Comparison of ENCODE assay signal across 19 cellular contexts in genomic region chr12:49974677-49975369, GRCh38. TPM values are rescaled to one million over a fixed set of nuclear protein-coding genes. Genes with fewer than 3 reads are reported as not detected.
DNase-seq lines count a peak whose midpoint lies in the region; ATAC-seq and TF ChIP-seq lines count a peak whose summit lies in the region.
"Had no signal": no experiment of that assay in that cellular context is flagged by ENCODE, and none has a peak within 500 bp of the region (broad histone marks: within the 10 kb centered on the region; RNA-seq: fewer than 3 reads in every experiment).

No MANE protein-coding gene starts in this region.

- peaks cover 5% of the 10 kb centered on the region for H3K27me3 Mint-ChIP-seq in brain

- H3K27me3 ChIP-seq in rectal smooth muscle tissue (ENCODE audit: control insufficient read depth, insufficient read depth, low read length): peaks cover 3% of the 10 kb centered on the region

- DNase-seq in CD1c-positive myeloid dendritic cell (ENCODE audit: extremely low spot score) (peak; percentile 61), left ventricle myocardium superior (no peak), NCI-H2196 (lab: John Stamatoyannopoulos, UW; ENCODE audit: unreplicated experiment) (no peak), HuH-7.5 (ENCODE audit: low spot score) (no peak), NCI-H446 treated with DMSO at 0.1 percent for 48 hours (lab: John Stamatoyannopoulos, UW) (no peak)
- DNase-seq: activated naive CD4-positive, alpha-beta T cell; DMS 273 treated with DMSO at 0.1 percent for 48 hours; Karpas-422; NCI-H446 had no signal

- H3K27ac ChIP-seq in rectal smooth muscle tissue (ENCODE audit: low read depth, low read length): peak overlapping the region; percentile 35
- H3K27ac ChIP-seq: WERI-Rb-1 had no signal

- no peaks in the 10 kb centered on the region for H3K9me3 Mint-ChIP-seq in brain
- H3K9me3 Mint-ChIP-seq: neural crest cell had no signal

- intact Hi-C loops in left ventricle myocardium superior (cut with micrococcal nuclease): no loop called here

- ATAC-seq in left ventricle myocardium superior: peak; percentile 31
- no peak for ATAC-seq in HG02759 (IDR thresholded peaks at IDR 0.05; ENCODE audit: unreplicated experiment)

- peak overlapping the region in 1 of 5 experiments; percentile 7 for H3K4me3 Mint-ChIP-seq in brain
- H3K4me3 Mint-ChIP-seq: neural crest cell had no signal

- H3K4me3 ChIP-seq in rectal smooth muscle tissue (ENCODE audit: low read length): no peak overlapping the region
- H3K4me3 ChIP-seq: HAP-1, smooth muscle cell had no signal

- no peaks in the 10 kb centered on the region for H3K36me3 ChIP-seq in rectal smooth muscle tissue (ENCODE audit: control insufficient read depth, insufficient read depth, low read length)
- H3K36me3 ChIP-seq: HAP-1, WERI-Rb-1 had no signal

- peak overlapping the region; percentile 7 to 91 (median 88) for H3K27ac Mint-ChIP-seq in brain

- H3K36me3 Mint-ChIP-seq in brain: no peaks in the 10 kb centered on the region

- peaks cover 10% of the 10 kb centered on the region for H3K4me1 ChIP-seq in rectal smooth muscle tissue (ENCODE audit: control insufficient read depth, insufficient read depth, low read length)
- H3K4me1 ChIP-seq: HAP-1 had no signal

- H3K9ac ChIP-seq in rectal smooth muscle tissue (ENCODE audit: low read length): no peak overlapping the region
- H3K9ac ChIP-seq: SK-N-SH had no signal

- peaks cover 50% of the 10 kb centered on the region for H3K4me1 Mint-ChIP-seq in brain

- TF ChIP-seq CTCF in brain (conservative IDR thresholded peaks at IDR 0.05): no peak

RNA-seq across cellular contexts. Expression of gene AQP6, which starts 2.1 kb away (rescaled TPM):
- 1.4 TPM for polyA plus RNA-seq in brain (ENCODE audit: insufficient read depth, low read depth, low replicate concordance)
- total RNA-seq in left ventricle myocardium superior: not detected
- total RNA-seq: endothelial cell of umbilical vein, smooth muscle cell had no signal
- polyA plus RNA-seq: AG04450, smooth muscle cell had no signal

RNA-seq across cellular contexts. Expression of gene AQP5, which starts 13.2 kb away (rescaled TPM):
- 2.7 TPM for polyA plus RNA-seq in brain (ENCODE audit: insufficient read depth, low read depth, low replicate concordance)
- total RNA-seq in left ventricle myocardium superior: 0.40 TPM
- total RNA-seq: smooth muscle cell had no signal
- polyA plus RNA-seq: AG04450, smooth muscle cell had no signal

RNA-seq across cellular contexts. Expression of gene AQP2, which starts 24.3 kb away (rescaled TPM):
- polyA plus RNA-seq in brain (ENCODE audit: insufficient read depth, low read depth, low replicate concordance): not detected
- not detected for total RNA-seq in left ventricle myocardium superior
- total RNA-seq: endothelial cell of umbilical vein, neural crest cell had no signal
- polyA plus RNA-seq: AG04450, endothelial cell of umbilical vein, SK-N-SH had no signal

RNA-seq across cellular contexts. Expression of gene RACGAP1, which starts 50.5 kb away (rescaled TPM):
- polyA plus RNA-seq in brain (ENCODE audit: insufficient read depth, low read depth, low replicate concordance): 74.4 TPM
- total RNA-seq in left ventricle myocardium superior: 3.4 TPM
